8 cellular contexts compared by ENCODE assay signal in the genomic region with DNA sequence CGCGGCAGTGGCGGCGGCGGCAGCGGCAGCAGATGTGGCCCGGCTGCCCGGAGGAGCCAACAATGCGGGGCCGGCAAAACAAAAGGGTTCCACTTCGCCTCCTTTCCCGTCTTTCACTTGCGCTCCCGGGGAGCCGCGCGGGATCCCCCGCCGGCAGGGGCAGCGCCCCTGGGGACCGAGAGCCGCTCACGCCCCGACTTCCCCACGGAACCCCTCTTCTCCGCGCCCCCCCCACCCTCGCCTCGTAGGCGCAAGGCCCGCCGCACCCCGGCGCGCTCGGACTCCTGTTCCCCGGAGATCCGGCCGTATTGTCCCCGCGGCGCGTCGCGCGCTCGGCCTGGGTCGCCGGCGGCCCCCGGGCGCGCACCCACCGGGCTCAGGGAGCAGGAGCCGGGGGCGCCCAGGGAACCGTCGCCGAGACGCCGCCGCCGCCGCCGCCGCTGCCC. TPM values are rescaled to one million over a fixed set of nuclear protein-coding genes. Genes with fewer than 3 reads are reported as not detected.
DNase-seq lines count a peak whose midpoint lies in the region; ATAC-seq and TF ChIP-seq lines count a peak whose summit lies in the region.

No MANE protein-coding gene starts in this region.

- H3K27ac ChIP-seq in left lung (peak overlapping the region; percentile 97), thyroid gland (peak overlapping the region; percentile 94 to 99 (median 95))

- peak overlapping the region; percentile 73 for H3K4me3 Mint-ChIP-seq in activated naive CD4-positive, alpha-beta T cell treated with anti-CD3 and anti-CD28 coated beads, Interleukin-2, amount 50 U/mL, for 24 hours
- peak overlapping the region; percentile 82 for H3K4me3 Mint-ChIP-seq in MCF 10A (ENCODE audit: unreplicated experiment)

- no peak overlapping the region for H3K27ac Mint-ChIP-seq in activated naive CD4-positive, alpha-beta T cell treated with anti-CD3 and anti-CD28 coated beads, Interleukin-2, amount 50 U/mL, for 24 hours
- no peak overlapping the region for H3K27ac Mint-ChIP-seq in MCF 10A (ENCODE audit: low read depth, unreplicated experiment)

- TF ChIP-seq POLR2A in thyroid gland (IDR thresholded peaks at IDR 0.05), result no peak

- POLR2A ChIA-PET in MCF 10A (lab: Yijun Ruan, JAX) (no interaction called here), GM10248 (lab: Yijun Ruan, JAX) (no interaction called here)

- H3K36me3 Mint-ChIP-seq in activated naive CD4-positive, alpha-beta T cell treated with anti-CD3 and anti-CD28 coated beads, Interleukin-2, amount 50 U/mL, for 24 hours, result peaks cover 2% of the 10 kb centered on the region
- H3K36me3 Mint-ChIP-seq in MCF 10A (ENCODE audit: insufficient read depth, unreplicated experiment), result no peaks in the 10 kb centered on the region

- WGBS in thyroid gland, 2 donors, result 0% methylated on average over 16 of the region's 66 CpGs; no CpG with 5 or more reads in 1 of the 2 donors

- intact Hi-C loops in MCF 10A (cut with micrococcal nuclease), result loop anchor here (5.0 kb wide), 3 partner anchors 37 to 97 kb away; no protein-coding TSS in a partner anchor
- intact Hi-C loops in left lung (cut with DNase I), result loop anchor here in 1 of 2 donors (10.0 kb wide), 1 partner anchor 105 kb away; no protein-coding TSS in a partner anchor
- intact Hi-C loops in thyroid gland (cut with DNase I), result loop anchor here (10.0 kb wide), 1 partner anchor 75 kb away; no protein-coding TSS in a partner anchor

- H3K4me1 Mint-ChIP-seq in activated naive CD4-positive, alpha-beta T cell treated with anti-CD3 and anti-CD28 coated beads, Interleukin-2, amount 50 U/mL, for 24 hours, result peaks cover 3% of the 10 kb centered on the region
- peaks cover 24% of the 10 kb centered on the region for H3K4me1 Mint-ChIP-seq in MCF 10A (ENCODE audit: insufficient read depth, unreplicated experiment)

- H3K4me3 ChIP-seq in left lung (peak overlapping the region; percentile 64 to 83), thyroid gland (replicated peaks in 1 of 3) (peak overlapping the region in 2 of 3 donors; percentile 65 to 72)

- no peak for DNase-seq in activated naive CD4-positive, alpha-beta T cell treated with anti-CD3 and anti-CD28 coated beads, Interleukin-2, amount 50 U/mL, for 16 hours
- DNase-seq in MCF 10A (ENCODE audit: unreplicated experiment) (no peak), left lung (peak in 1 of 2 donors; percentile 88), thyroid gland (no peak), GM10248 (ENCODE audit: extremely low spot score) (no peak)
- DNase-seq in activated CD4-positive, alpha-beta T cell treated with anti-CD3 and anti-CD28 coated beads, Interleukin-2, amount 50 U/mL, for 1 hour, result no peak

- TSS peak; percentile 36 for BruUV-seq in MCF 10A (replicated peaks; lab: Mats Ljungman, UMichigan)

- H3K36me3 ChIP-seq in left lung (no peaks in the 10 kb centered on the region), thyroid gland (no peaks in the 10 kb centered on the region)

- H3K27me3 ChIP-seq in left lung (peaks cover 0 to 15% of the 10 kb centered on the region in 2 donors), thyroid gland (no peaks in the 10 kb centered on the region)

- ATAC-seq in left lung (no peak), HG02981 (IDR thresholded peaks at IDR 0.05; ENCODE audit: unreplicated experiment) (no peak)

- CTCF ChIA-PET in MCF 10A (lab: Yijun Ruan, JAX), result no interaction called here
- CTCF ChIA-PET in GM10248 (lab: Yijun Ruan, JAX), result no interaction called here

- TF ChIP-seq CTCF in MCF 10A (IDR thresholded peaks at IDR 0.05; ENCODE audit: unreplicated experiment) (no peak), left lung (IDR thresholded peaks at IDR 0.05) (no peak), thyroid gland (IDR thresholded peaks at IDR 0.05) (no peak), GM10248 (IDR thresholded peaks at IDR 0.05; ENCODE audit: control extremely low read depth, extremely low read depth, low read depth, missing control alignments) (no peak)

- H3K4me1 ChIP-seq in left lung (peaks cover 26 to 44% of the 10 kb centered on the region in 2 donors), thyroid gland (peaks cover 36 to 41% of the 10 kb centered on the region in 2 donors)

- H3K27me3 Mint-ChIP-seq in activated naive CD4-positive, alpha-beta T cell treated with anti-CD3 and anti-CD28 coated beads, Interleukin-2, amount 50 U/mL, for 24 hours, result peaks cover 31% of the 10 kb centered on the region
- no peaks in the 10 kb centered on the region for H3K27me3 Mint-ChIP-seq in MCF 10A (ENCODE audit: insufficient read depth, unreplicated experiment)

- no peaks in the 10 kb centered on the region for H3K9me3 Mint-ChIP-seq in activated naive CD4-positive, alpha-beta T cell treated with anti-CD3 and anti-CD28 coated beads, Interleukin-2, amount 50 U/mL, for 24 hours
- no peaks in the 10 kb centered on the region for H3K9me3 Mint-ChIP-seq in MCF 10A (ENCODE audit: unreplicated experiment)

- no peaks in the 10 kb centered on the region for H3K9me3 ChIP-seq in left lung
- H3K9me3 ChIP-seq in thyroid gland, result no peaks in the 10 kb centered on the region

RNA-seq across cellular contexts. Expression of gene CTBP2, which starts 0.9 kb away (rescaled TPM):
- total RNA-seq in MCF 10A (2022) (129 and 152 TPM in 2 replicates), left lung (10 to 100 TPM; 71.2 to 77.6 TPM), thyroid gland (100 to 1,000 TPM in 3 of 4 donors, 10 to 100 TPM in 1; 92.4 to 136 (median 125) TPM)
